ENCODE assay signal across 20 cellular contexts in genomic region chr1:25978404-25978803, GRCh38. TPM values are rescaled to one million over a fixed set of nuclear protein-coding genes. Genes with fewer than 3 reads are reported as not detected.
A peak's percentile ranks its signal among the peaks of the same experiment; 100 is the strongest.
DNase-seq lines count a peak whose midpoint lies in the region; ATAC-seq, FAIRE-seq and TF ChIP-seq lines count a peak whose summit lies in the region.
"Had no signal": no experiment of that assay in that cellular context is flagged by ENCODE, and none has a peak within 500 bp of the region (broad histone marks: within the 10 kb centered on the region; RNA-seq: fewer than 3 reads in every experiment).

No MANE protein-coding gene starts in this region.

- intact Hi-C loops in activated CD8-positive, alpha-beta T cell treated with anti-CD3 and anti-CD28 coated beads for 36 hours (cut with micrococcal nuclease): no loop called here
- intact Hi-C loops in OCI-LY7 (cut with micrococcal nuclease; ENCODE audit: unreplicated experiment): no loop called here
- intact Hi-C loops in naive thymus-derived CD4-positive, alpha-beta T cell (cut with micrococcal nuclease): no loop called here

- TF ChIP-seq CTCF in activated CD8-positive, alpha-beta T cell treated with anti-CD3 and anti-CD28 coated beads for 36 hours (IDR thresholded peaks at IDR 0.05): no peak
- TF ChIP-seq CTCF in OCI-LY7 (conservative IDR thresholded peaks at IDR 0.05; ENCODE audit: low read length): no peak
- no peak for TF ChIP-seq CTCF in GM13976 (IDR thresholded peaks at IDR 0.05; ENCODE audit: borderline replicate concordance, control extremely low read depth, extremely low read depth, insufficient read depth, missing control alignments)

- no peaks in the 10 kb centered on the region for H3K9me3 Mint-ChIP-seq in activated CD8-positive, alpha-beta T cell treated with anti-CD3 and anti-CD28 coated beads for 36 hours
- H3K9me3 Mint-ChIP-seq in activated CD8-positive, alpha-beta T cell treated with anti-CD3 and anti-CD28 coated beads, Interleukin-2, amount 10 ng/mL, durations not matched to agents 7 days and 5 days (ENCODE audit: insufficient read depth): no peaks in the 10 kb centered on the region
- H3K9me3 Mint-ChIP-seq in naive thymus-derived CD4-positive, alpha-beta T cell: no peaks in the 10 kb centered on the region
- H3K9me3 Mint-ChIP-seq: CD8-positive, alpha-beta memory T cell had no signal

- in situ Hi-C loops in GM13976 (cut with MboI; ENCODE audit: low sequenced_read_pairs, unreplicated experiment): no loop called here

- no TSS peak for BruUV-seq in OCI-LY7 (replicated peaks; lab: Mats Ljungman, UMichigan)

- no peaks in the 10 kb centered on the region for H3K27me3 Mint-ChIP-seq in activated CD8-positive, alpha-beta T cell treated with anti-CD3 and anti-CD28 coated beads for 36 hours
- no peaks in the 10 kb centered on the region for H3K27me3 Mint-ChIP-seq in activated CD8-positive, alpha-beta T cell treated with anti-CD3 and anti-CD28 coated beads, Interleukin-2, amount 10 ng/mL, durations not matched to agents 7 days and 5 days (ENCODE audit: low read depth)
- H3K27me3 Mint-ChIP-seq in naive thymus-derived CD4-positive, alpha-beta T cell: no peaks in the 10 kb centered on the region

- CTCF ChIA-PET in activated CD8-positive, alpha-beta T cell treated with anti-CD3 and anti-CD28 coated beads for 36 hours (lab: Charles Lee): no interaction called here
- CTCF ChIA-PET in activated CD8-positive, alpha-beta T cell treated with anti-CD3 and anti-CD28 coated beads, Interleukin-2, amount 10 ng/mL, durations not matched to agents 7 days and 5 days (lab: Charles Lee): no interaction called here
- CTCF ChIA-PET in OCI-LY7 (lab: Charles Lee; ENCODE audit: unreplicated experiment): no interaction called here
- CTCF ChIA-PET in naive thymus-derived CD4-positive, alpha-beta T cell (lab: Charles Lee): interaction anchor here (2.3 kb wide), 1 partner anchor 82 kb away, joined by 16 read pairs; no protein-coding TSS in a partner anchor

- H3K4me2 ChIP-seq in OCI-LY7 (ENCODE audit: low read length): 0 out of 2 replicates have a peak overlapping the region, but pooled peaks have one; percentile 25

- no peaks in the 10 kb centered on the region for H3K79me2 ChIP-seq in OCI-LY7 (ENCODE audit: insufficient read depth, low read depth, low read length)

- H3K27ac ChIP-seq in OCI-LY7 (ENCODE audit: low read depth, low read length, poor library complexity, severe bottlenecking): no peak overlapping the region
- peak overlapping the region; percentile 48 for H3K27ac ChIP-seq in angular gyrus (ENCODE audit: low read depth, low read length)
- H3K27ac ChIP-seq in naive thymus-derived CD4-positive, alpha-beta T cell (ENCODE audit: low read depth, low read length): no peak overlapping the region
- H3K27ac ChIP-seq: 22Rv1, GM23248 had no signal

- peak overlapping the region; percentile 1 for H3K27ac Mint-ChIP-seq in activated CD8-positive, alpha-beta T cell treated with anti-CD3 and anti-CD28 coated beads for 36 hours
- no peak overlapping the region for H3K27ac Mint-ChIP-seq in activated CD8-positive, alpha-beta T cell treated with anti-CD3 and anti-CD28 coated beads, Interleukin-2, amount 10 ng/mL, durations not matched to agents 7 days and 5 days
- H3K27ac Mint-ChIP-seq in naive thymus-derived CD4-positive, alpha-beta T cell: peak overlapping the region in 5 of 9 donors; percentile 5 to 79 (median 59)
- H3K27ac Mint-ChIP-seq: CD14-positive monocyte had no signal

- no peak for DNase-seq in activated CD8-positive, alpha-beta T cell treated with anti-CD3 and anti-CD28 coated beads for 36 hours
- DNase-seq in activated CD8-positive, alpha-beta T cell treated with anti-CD3 and anti-CD28 coated beads, Interleukin-2, amount 10 ng/mL, durations not matched to agents 7 days and 5 days: no peak
- DNase-seq in OCI-LY7 (ENCODE audit: low spot score) (no peak), urothelium cell line (ENCODE audit: low spot score) (no peak), GM13976 (ENCODE audit: low spot score) (no peak)
- DNase-seq in naive thymus-derived CD4-positive, alpha-beta T cell: no peak
- DNase-seq: Caco-2; CD8-positive, alpha-beta memory T cell; GF-D8; GM23248 had no signal

- no peaks in the 10 kb centered on the region for H3K27me3 ChIP-seq in naive thymus-derived CD4-positive, alpha-beta T cell (ENCODE audit: control insufficient read depth in 2 of 2, insufficient read depth in 2 of 2, low read length in 2 of 2)

- no peak overlapping the region for H3K4me3 ChIP-seq in OCI-LY7 (ENCODE audit: low read depth, low read length, poor library complexity, severe bottlenecking)
- H3K4me3 ChIP-seq in naive thymus-derived CD4-positive, alpha-beta T cell (ENCODE audit: low read length): no peak overlapping the region
- H3K4me3 ChIP-seq: GM23248 had no signal

- no peaks in the 10 kb centered on the region for H4K20me1 ChIP-seq in OCI-LY7 (ENCODE audit: insufficient read depth, low read length)

- peaks cover 39% of the 10 kb centered on the region for H3K36me3 ChIP-seq in OCI-LY7 (ENCODE audit: insufficient read depth, low read length)
- peaks cover 11 to 87% (median 24%) of the 10 kb centered on the region in 3 experiments for H3K36me3 ChIP-seq in naive thymus-derived CD4-positive, alpha-beta T cell (ENCODE audit: control insufficient read depth in 2 of 3, insufficient read depth in 3 of 3, low read length in 3 of 3)

- no peak overlapping the region for H3K4me3 Mint-ChIP-seq in activated CD8-positive, alpha-beta T cell treated with anti-CD3 and anti-CD28 coated beads for 36 hours
- H3K4me3 Mint-ChIP-seq in activated CD8-positive, alpha-beta T cell treated with anti-CD3 and anti-CD28 coated beads, Interleukin-2, amount 10 ng/mL, durations not matched to agents 7 days and 5 days: no peak overlapping the region
- H3K4me3 Mint-ChIP-seq in naive thymus-derived CD4-positive, alpha-beta T cell: no peak overlapping the region
- H3K4me3 Mint-ChIP-seq: CD14-positive monocyte; CD8-positive, alpha-beta memory T cell had no signal

- no peak overlapping the region for H2AFZ ChIP-seq in OCI-LY7 (ENCODE audit: low read length)
- H2AFZ ChIP-seq: GM23248 had no signal

- peaks cover 10% of the 10 kb centered on the region for H3K4me1 ChIP-seq in OCI-LY7 (ENCODE audit: insufficient read depth, low read length, poor library complexity, severe bottlenecking)
- peaks cover 0 to 3% of the 10 kb centered on the region in 2 donors for H3K4me1 ChIP-seq in naive thymus-derived CD4-positive, alpha-beta T cell (ENCODE audit: control insufficient read depth in 2 of 2, insufficient read depth in 2 of 2, low read length in 2 of 2)
- H3K4me1 ChIP-seq: Caco-2 had no signal

- no peak for ATAC-seq in activated CD8-positive, alpha-beta T cell treated with anti-CD3 and anti-CD28 coated beads for 36 hours
- no peak for ATAC-seq in activated CD8-positive, alpha-beta T cell treated with anti-CD3 and anti-CD28 coated beads, Interleukin-2, amount 10 ng/mL, durations not matched to agents 7 days and 5 days
- ATAC-seq in naive thymus-derived CD4-positive, alpha-beta T cell: no peak
- ATAC-seq in HG02610 (IDR thresholded peaks at IDR 0.05; ENCODE audit: unreplicated experiment): no peak
- ATAC-seq: HCT116, HepG2 had no signal

- H3K4me1 Mint-ChIP-seq in activated CD8-positive, alpha-beta T cell treated with anti-CD3 and anti-CD28 coated beads for 36 hours (ENCODE audit: low read depth): peaks cover 7% of the 10 kb centered on the region
- H3K4me1 Mint-ChIP-seq in activated CD8-positive, alpha-beta T cell treated with anti-CD3 and anti-CD28 coated beads, Interleukin-2, amount 10 ng/mL, durations not matched to agents 7 days and 5 days (ENCODE audit: low read depth): no peaks in the 10 kb centered on the region
- peaks cover 3 to 28% (median 12%) of the 10 kb centered on the region in 7 donors for H3K4me1 Mint-ChIP-seq in naive thymus-derived CD4-positive, alpha-beta T cell

- POLR2A ChIA-PET in activated CD8-positive, alpha-beta T cell treated with anti-CD3 and anti-CD28 coated beads for 36 hours (lab: Charles Lee): interaction anchor here (1.1 kb wide), 1 partner anchor 10 kb away, joined by 3 read pairs; no protein-coding TSS in a partner anchor
- POLR2A ChIA-PET in activated CD8-positive, alpha-beta T cell treated with anti-CD3 and anti-CD28 coated beads, Interleukin-2, amount 10 ng/mL, durations not matched to agents 7 days and 5 days (lab: Charles Lee): no interaction called here
- POLR2A ChIA-PET in OCI-LY7 (lab: Charles Lee): interaction anchor here (0.7 kb wide), 2 partner anchors 23 to 66 kb away, joined by 3 read pairs; no protein-coding TSS in a partner anchor
- POLR2A ChIA-PET in naive thymus-derived CD4-positive, alpha-beta T cell (lab: Charles Lee): interaction anchor here (0.6 to 3.5 kb wide), 3 partner anchors 7 to 11 kb away, joined by 4 to 20 read pairs (median 7); no protein-coding TSS in a partner anchor

- H3K9me3 ChIP-seq in OCI-LY7 (ENCODE audit: low read length): no peaks in the 10 kb centered on the region
- H3K9me3 ChIP-seq in naive thymus-derived CD4-positive, alpha-beta T cell (ENCODE audit: control insufficient read depth in 2 of 3, low read length in 3 of 3): no peaks in the 10 kb centered on the region
- H3K9me3 ChIP-seq: Caco-2 had no signal

- FAIRE-seq in urothelium cell line (lab: Jason Lieb, UNC): no peak
- FAIRE-seq: GM18507, H54, HepG2, HTR-8/SVneo had no signal

- H3K9me2 ChIP-seq in OCI-LY7 (ENCODE audit: insufficient read depth, low read length): no peaks in the 10 kb centered on the region

- H3K36me3 Mint-ChIP-seq in activated CD8-positive, alpha-beta T cell treated with anti-CD3 and anti-CD28 coated beads for 36 hours (ENCODE audit: low read depth): peaks cover 33% of the 10 kb centered on the region
- peaks cover 60% of the 10 kb centered on the region for H3K36me3 Mint-ChIP-seq in activated CD8-positive, alpha-beta T cell treated with anti-CD3 and anti-CD28 coated beads, Interleukin-2, amount 10 ng/mL, durations not matched to agents 7 days and 5 days (ENCODE audit: low read depth)
- H3K36me3 Mint-ChIP-seq in naive thymus-derived CD4-positive, alpha-beta T cell: peaks cover 31 to 59% (median 51%) of the 10 kb centered on the region in 5 donors

RNA-seq across cellular contexts. Expression of gene PAFAH2, which starts 19.5 kb away (rescaled TPM):
- total RNA-seq in activated CD8-positive, alpha-beta T cell treated with anti-CD3 and anti-CD28 coated beads for 36 hours: 1 to 10 TPM; 7.4 to 8.0 TPM
- 10 to 100 TPM in 1 of 2 experiments, 1 to 10 TPM in 1; 9.1 to 10.9 TPM for total RNA-seq in activated CD8-positive, alpha-beta T cell treated with anti-CD3 and anti-CD28 coated beads, Interleukin-2, amount 10 ng/mL, durations not matched to agents 7 days and 5 days
- 2.9 and 4.1 TPM in 2 replicates for total RNA-seq in OCI-LY7 (2014; rRNA removed; shearing (Covaris generic))
- total RNA-seq in OCI-LY7 (2022): 7.3 and 8.7 TPM in 2 replicates
- 10 to 100 TPM; 11.4 to 36.0 (median 12.7) TPM for total RNA-seq in naive thymus-derived CD4-positive, alpha-beta T cell
- polyA plus RNA-seq in naive thymus-derived CD4-positive, alpha-beta T cell: 10 to 100 TPM; 19.5 to 23.7 TPM

RNA-seq across cellular contexts. Expression of gene EXTL1, which starts 43.2 kb away (rescaled TPM):
- total RNA-seq in activated CD8-positive, alpha-beta T cell treated with anti-CD3 and anti-CD28 coated beads for 36 hours: not detected
- total RNA-seq in activated CD8-positive, alpha-beta T cell treated with anti-CD3 and anti-CD28 coated beads, Interleukin-2, amount 10 ng/mL, durations not matched to agents 7 days and 5 days: not detected
- total RNA-seq in OCI-LY7 (2014; rRNA removed; shearing (Covaris generic)): not detected in 2 replicates
- total RNA-seq in OCI-LY7 (2022): 0.26 and 0.67 TPM in 2 replicates
- under 1 TPM in 2 of 5 experiments, not detected in 3; 0.14 to 0.32 TPM for total RNA-seq in naive thymus-derived CD4-positive, alpha-beta T cell
- not detected for polyA plus RNA-seq in naive thymus-derived CD4-positive, alpha-beta T cell
- total RNA-seq: A673; CD8-positive, alpha-beta memory T cell had no signal
- polyA plus RNA-seq: CD14-positive monocyte; CD8-positive, alpha-beta memory T cell had no signal
